13 cellular contexts compared by ENCODE assay signal in genomic region chr22:45551310-45552016, GRCh38. TPM values are rescaled to one million over a fixed set of nuclear protein-coding genes. Genes with fewer than 3 reads are reported as not detected.
DNase-seq lines count a peak whose midpoint lies in the region; ATAC-seq, FAIRE-seq and TF ChIP-seq lines count a peak whose summit lies in the region.
"Had no signal": no experiment of that assay in that cellular context is flagged by ENCODE, and none has a peak within 500 bp of the region (broad histone marks: within the 10 kb centered on the region; RNA-seq: fewer than 3 reads in every experiment).

No MANE protein-coding gene starts in this region.

- no peak overlapping the region for H3K4me3 Mint-ChIP-seq in Caco-2 (ENCODE audit: unreplicated experiment)

- 87% methylated on average over 18 of the region's 18 CpGs for WGBS in HepG2 (ENCODE audit: low lambda C conversion rate)

- H3K79me2 ChIP-seq in HepG2 (ENCODE audit: insufficient read depth, low read length): no peaks in the 10 kb centered on the region

- no peaks in the 10 kb centered on the region for H3K27me3 ChIP-seq in H7 (ENCODE audit: control insufficient read depth, insufficient read depth, low read length)
- no peaks in the 10 kb centered on the region for H3K27me3 ChIP-seq in HepG2 (ENCODE audit: control insufficient read depth in 1 of 2, insufficient read depth in 2 of 2, low read length in 2 of 2)
- no peaks in the 10 kb centered on the region for H3K27me3 ChIP-seq in Caco-2 (replicated peaks; ENCODE audit: control insufficient read depth, insufficient read depth, low read length)

- no peaks in the 10 kb centered on the region for H3K27me3 Mint-ChIP-seq in Caco-2 (ENCODE audit: insufficient read depth, unreplicated experiment)

- DNase-seq in H7 (peak; percentile 33), HepG2 (ENCODE audit: low spot score) (no peak), DMS79 (lab: John Stamatoyannopoulos, UW) (no peak), Caco-2 (no peak), ecto neural progenitor cell (ENCODE audit: low spot score) (no peak)
- DNase-seq: activated CD4-positive, alpha-beta T cell treated with anti-CD3 and anti-CD28 coated beads for 48 hours; activated naive CD4-positive, alpha-beta T cell treated with anti-CD3 and anti-CD28 coated beads, Interleukin-2, amount 50 U/mL, for 16 hours; SHP77 treated with DMSO at 0.1 percent for 48 hours; stimulated activated naive CD4-positive, alpha-beta T cell had no signal

- peaks cover 98% of the 10 kb centered on the region for H3K36me3 Mint-ChIP-seq in Caco-2 (ENCODE audit: insufficient read depth, unreplicated experiment)

- TF ChIP-seq RAD21 in HepG2 (CRISPR knock-in tag; IDR thresholded peaks at IDR 0.05): no peak

- intact Hi-C loops in HepG2 (cut with micrococcal nuclease; ENCODE audit: unreplicated experiment) (loop anchor here (10.0 kb wide), 2 partner anchors 47 to 287 kb away; partner anchors contain the start of gene FBLN1), Caco-2 (cut with micrococcal nuclease; ENCODE audit: unreplicated experiment) (loop anchor here (5.0 kb wide), 1 partner anchor 109 kb away; no protein-coding TSS in a partner anchor)

- TF ChIP-seq EP300 in HepG2 (IDR thresholded peaks at IDR 0.05; ENCODE audit: low read depth in 2 of 2, low read length in 2 of 2) (no peak), HepG2 (CRISPR knock-in tag; IDR thresholded peaks at IDR 0.05; ENCODE audit: borderline replicate concordance) (no peak)

- no peak overlapping the region for H3K27ac Mint-ChIP-seq in Caco-2 (ENCODE audit: unreplicated experiment)

- H3K4me1 Mint-ChIP-seq in Caco-2 (ENCODE audit: low read depth, unreplicated experiment): no peaks in the 10 kb centered on the region

- no peak overlapping the region for H2AFZ ChIP-seq in HepG2 (ENCODE audit: low read length)

- no peak overlapping the region for H3K4me2 ChIP-seq in HepG2 (ENCODE audit: low read depth, low read length)

- H3K36me3 ChIP-seq in H7 (replicated peaks; ENCODE audit: control insufficient read depth, insufficient read depth, low read length): peaks cover 30% of the 10 kb centered on the region
- peaks cover 18 to 24% of the 10 kb centered on the region in 2 experiments; a peak in 4 of 5 replicates for H3K36me3 ChIP-seq in HepG2 (replicated peaks in 1 of 2; ENCODE audit: control insufficient read depth in 1 of 2, insufficient read depth in 2 of 2, low read length in 2 of 2)
- peaks cover 13% of the 10 kb centered on the region for H3K36me3 ChIP-seq in Caco-2 (ENCODE audit: control insufficient read depth, insufficient read depth, low read length)

- H3K27ac ChIP-seq in cingulate gyrus (ENCODE audit: low read depth, low read length): peak overlapping the region; percentile 72
- H3K27ac ChIP-seq in HepG2 (ENCODE audit: extremely low read length, insufficient read depth, low read length): no peak overlapping the region
- H3K27ac ChIP-seq in skin epidermis: peak overlapping the region in 19 of 21 experiments; percentile 9 to 92 (median 76)

- no peak for TF ChIP-seq CTCF in HepG2 (CRISPR knock-in tag; IDR thresholded peaks at IDR 0.05)
- no peak for TF ChIP-seq CTCF in Caco-2 (IDR thresholded peaks at IDR 0.05; ENCODE audit: insufficient read depth in 1 of 2, low read depth in 1 of 2, low read length in 1 of 2, severe bottlenecking in 1 of 2, unreplicated experiment in 1 of 2)

- H3K4me1 ChIP-seq in HepG2 (ENCODE audit: insufficient read depth, low read length) (peaks cover 31% of the 10 kb centered on the region), Caco-2 (peaks cover 4% of the 10 kb centered on the region; the same call in 1 of the 2 replicates)

- no peaks in the 10 kb centered on the region for H4K20me1 ChIP-seq in HepG2 (ENCODE audit: insufficient read depth, low read length)

- TF ChIP-seq POLR2A in HepG2 (IDR thresholded peaks at IDR 0.05; ENCODE audit: insufficient read depth in 1 of 2, low read depth in 2 of 2, low read length in 2 of 2): no peak

- H3K9me3 Mint-ChIP-seq in Caco-2 (ENCODE audit: unreplicated experiment): no peaks in the 10 kb centered on the region

- H3K9me3 ChIP-seq in HepG2 (ENCODE audit: low read length) (no peaks in the 10 kb centered on the region), Caco-2 (no peaks in the 10 kb centered on the region)

- POLR2A ChIA-PET in HepG2 (lab: Yijun Ruan, JAX) (no interaction called here), Caco-2 (lab: Charles Lee) (interaction anchor here (0.6 to 1.1 kb wide), 2 partner anchors 47 to 77 kb away, joined by 3 read pairs; no protein-coding TSS in a partner anchor)

- no peak overlapping the region for H3K9ac ChIP-seq in HepG2 (ENCODE audit: insufficient read depth, low read depth, low read length)

- no peak for FAIRE-seq in HepG2 (lab: Jason Lieb, UNC)
- FAIRE-seq: GM12878 had no signal

- ATAC-seq in HepG2 (no peak), GM21447 (IDR thresholded peaks at IDR 0.05; ENCODE audit: unreplicated experiment) (no peak)
- ATAC-seq: GM12878 had no signal

- CTCF ChIA-PET in HepG2 (lab: Yijun Ruan, JAX; ENCODE audit: low intra/inter-chr PET ratio, low total read pairs) (no interaction called here), Caco-2 (lab: Charles Lee) (no interaction called here)

- no TSS peak for BruUV-seq in HepG2 (replicated peaks; lab: Mats Ljungman, UMichigan)
- BruUV-seq in Caco-2 (replicated peaks; lab: Mats Ljungman, UMichigan): no TSS peak

- in situ Hi-C loops in HepG2 (cut with HindIII; ENCODE audit: extremely low pct_ligation_motif_present, low pct_unique_long_range_greater_than_20kb): loop anchor here (5.0 kb wide), 2 partner anchors 109 to 284 kb away; no protein-coding TSS in a partner anchor

- H3K4me3 ChIP-seq in H7 (ENCODE audit: insufficient read depth, low read depth, low read length): no peak overlapping the region
- no peak overlapping the region for H3K4me3 ChIP-seq in HepG2 (replicated peaks in 1 of 3; ENCODE audit: insufficient read depth in 1 of 3, low read depth in 2 of 3, low read length in 3 of 3)
- H3K4me3 ChIP-seq in skin epidermis: no peak overlapping the region
- H3K4me3 ChIP-seq in Caco-2 (ENCODE audit: low read depth, low read length): no peak overlapping the region
- H3K4me3 ChIP-seq: GM12878 had no signal

TF ChIP-seq in HepG2, 621 proteins besides CTCF, POLR2A, EP300 and RAD21 (continues in another document):
- TF ChIP-seq POGZ (CRISPR knock-in tag; IDR thresholded peaks at IDR 0.05): 0 out of 2 replicates have a peak, but pooled peaks have one; percentile 21
- 0 out of 2 replicates have a peak, but pooled peaks have one; percentile 60 for TF ChIP-seq TFAP4 (IDR thresholded peaks at IDR 0.05; ENCODE audit: borderline replicate concordance, low read depth)
- TF ChIP-seq NR2F1 (CRISPR knock-in tag; IDR thresholded peaks at IDR 0.05): peak; percentile 68 to 80
- TF ChIP-seq ZFP36L1 (CRISPR knock-in tag; IDR thresholded peaks at IDR 0.05): no peak
- no peak for TF ChIP-seq NONO (IDR thresholded peaks at IDR 0.05)
- 0 out of 2 replicates have a peak, but pooled peaks have one; percentile 16 for TF ChIP-seq NONO (CRISPR knock-in tag; conservative IDR thresholded peaks at IDR 0.05)
- no peak for TF ChIP-seq FOXA3 (CRISPR knock-in tag; IDR thresholded peaks at IDR 0.05)
- peak; percentile 78 for TF ChIP-seq HNF4A (CRISPR knock-in tag; IDR thresholded peaks at IDR 0.05)
- TF ChIP-seq ZMYM2 (CRISPR knock-in tag; IDR thresholded peaks at IDR 0.05): 0 out of 2 replicates have a peak, but pooled peaks have one; percentile 36
- TF ChIP-seq THYN1 (CRISPR knock-in tag; IDR thresholded peaks at IDR 0.05; ENCODE audit: borderline replicate concordance, low read depth): no peak
- peak; percentile 59 for TF ChIP-seq RARA (CRISPR knock-in tag; IDR thresholded peaks at IDR 0.05)
- TF ChIP-seq NFKBIZ (CRISPR knock-in tag; IDR thresholded peaks at IDR 0.05): no peak
- 0 out of 2 replicates have a peak, but pooled peaks have one; percentile 29 for TF ChIP-seq ZBTB7A (CRISPR knock-in tag; IDR thresholded peaks at IDR 0.05)

RNA-seq across cellular contexts. Expression of gene FBLN1, which starts 48.8 kb away (rescaled TPM):
- total RNA-seq in H7 (2014; rRNA removed; shearing (Covaris generic)): 126 and 132 TPM in 2 replicates
- 21.6 and 37.3 TPM in 2 replicates for total RNA-seq in HepG2 (2016; rRNA removed; fragmentation: Illumina TruSeq; extraction: Trizol)
- total RNA-seq in HepG2 (2016; cell fraction: cytosol; rRNA removed; fragmentation: Illumina TruSeq; extraction: Trizol; ENCODE audit: low read depth): 8.8 and 10.2 TPM in 2 replicates
- 17.3 and 38.6 TPM in 2 replicates for total RNA-seq in HepG2 (2016; cell fraction: insoluble cytoplasmic fraction; rRNA removed; fragmentation: Illumina TruSeq; extraction: Trizol)
- total RNA-seq in HepG2 (2016; cell fraction: membrane; rRNA removed; fragmentation: Illumina TruSeq; extraction: Trizol): 18.8 and 20.1 TPM in 2 replicates
- 59.3 and 79.5 TPM in 2 replicates for total RNA-seq in HepG2 (2016; cell fraction: nucleus; rRNA removed; fragmentation: Illumina TruSeq; extraction: Trizol)
- polyA plus RNA-seq in HepG2 (2011; rRNA removed): 103 and 108 TPM in 2 replicates
- polyA plus RNA-seq in HepG2 (2011; cell fraction: cytosol; rRNA removed): 113 and 152 TPM in 2 replicates
- polyA plus RNA-seq in HepG2 (2011; cell fraction: nucleus; rRNA removed): 98.0 and 115 TPM in 2 replicates
- 98.1 and 136 TPM in 2 replicates for polyA plus RNA-seq in HepG2 (2012)
- 21.8 and 25.0 TPM in 2 replicates for polyA plus RNA-seq in HepG2 (2016; cell fraction: cytosol; fragmentation: Illumina TruSeq; extraction: Trizol; ENCODE audit: low read depth)
- 38.9 and 51.0 TPM in 2 replicates for polyA plus RNA-seq in HepG2 (2016; cell fraction: insoluble cytoplasmic fraction; fragmentation: Illumina TruSeq; extraction: Trizol; ENCODE audit: low read depth)
- polyA plus RNA-seq in HepG2 (2016; cell fraction: membrane; fragmentation: Illumina TruSeq; extraction: Trizol; ENCODE audit: low read depth): 28.4 and 31.5 TPM in 2 replicates
- 173 and 175 TPM in 2 replicates for polyA plus RNA-seq in HepG2 (2016; cell fraction: nucleus; fragmentation: Illumina TruSeq; extraction: Trizol; ENCODE audit: insufficient read depth, low read depth)
- 21.3 and 128 TPM in 2 replicates for polyA minus RNA-seq in HepG2 (2011; rRNA and poly(A)+ RNA removed; ENCODE audit: low replicate concordance)
- polyA minus RNA-seq in HepG2 (2011; cell fraction: cytosol; rRNA and poly(A)+ RNA removed): 68.7 and 81.8 TPM in 2 replicates
- 30.7 and 34.8 TPM in 2 replicates for polyA minus RNA-seq in HepG2 (2011; cell fraction: nucleus; rRNA and poly(A)+ RNA removed)
- 510 and 519 TPM in 2 replicates for total RNA-seq in Caco-2 (2022)
